ENCODE assay signal across 8 cellular contexts in the genomic region with DNA sequence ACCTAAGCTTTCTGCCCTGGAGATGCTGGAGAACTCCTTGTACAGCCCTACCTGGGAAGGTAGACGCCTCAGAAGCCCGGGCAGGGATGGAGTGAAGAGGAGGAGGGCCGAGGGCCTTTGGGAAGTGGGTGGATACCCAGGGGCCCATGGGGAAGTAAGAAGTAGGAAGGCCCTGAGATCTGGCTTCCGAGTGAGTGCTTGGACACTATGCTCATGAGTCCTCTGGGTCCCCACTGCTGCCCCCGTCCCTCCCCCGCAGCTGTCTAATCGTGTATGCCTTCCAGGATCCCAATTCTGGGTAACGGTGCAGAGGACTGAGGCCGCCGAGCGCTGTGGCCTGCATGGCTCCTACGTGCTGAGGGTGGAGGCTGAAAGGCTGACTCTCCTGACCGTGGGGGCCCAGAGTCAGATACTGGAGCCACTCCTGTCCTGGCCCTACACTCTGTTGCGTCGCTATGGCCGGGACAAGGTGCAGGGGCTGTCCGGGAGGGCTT. TPM values are rescaled to one million over a fixed set of nuclear protein-coding genes. Genes with fewer than 3 reads are reported as not detected.
DNase-seq lines count a peak whose midpoint lies in the region; ATAC-seq and TF ChIP-seq lines count a peak whose summit lies in the region.

No MANE protein-coding gene starts in this region.

- TF ChIP-seq CTCF in BJ (IDR thresholded peaks at IDR 0.05; ENCODE audit: insufficient read depth, low read depth, low read length) (no peak), Loucy (conservative IDR thresholded peaks at IDR 0.05; ENCODE audit: low read length) (no peak), endothelial cell (IDR thresholded peaks at IDR 0.05; ENCODE audit: unreplicated experiment) (no peak), nephron progenitor cell (IDR thresholded peaks at IDR 0.05) (no peak)

- H3K27me3 ChIP-seq in BJ (ENCODE audit: control insufficient read depth, insufficient read depth, low read length) (no peaks in the 10 kb centered on the region), Loucy (ENCODE audit: insufficient read depth, low read length, poor library complexity, severe bottlenecking) (no peaks in the 10 kb centered on the region), SJCRH30 (peaks cover 14% of the 10 kb centered on the region)

- peak overlapping the region; percentile 95 for H3K4me2 ChIP-seq in Loucy (ENCODE audit: low read depth, low read length, poor library complexity, severe bottlenecking)

- H3K27me3 Mint-ChIP-seq in endothelial cell (ENCODE audit: unreplicated experiment) (peaks cover 6% of the 10 kb centered on the region), nephron progenitor cell (ENCODE audit: low read depth, poor library complexity) (peaks cover 75% of the 10 kb centered on the region)

- no peaks in the 10 kb centered on the region for H3F3A ChIP-seq in Loucy (ENCODE audit: low read depth)

- H3K79me2 ChIP-seq in Loucy (ENCODE audit: insufficient read depth, low read length), result peaks cover 26% of the 10 kb centered on the region

- no peak overlapping the region for H2AFZ ChIP-seq in Loucy (ENCODE audit: low read length)

- H3K9me2 ChIP-seq in Loucy (replicated peaks; ENCODE audit: low read depth, low read length), result no peaks in the 10 kb centered on the region

- H3K36me3 Mint-ChIP-seq in endothelial cell (ENCODE audit: low read depth, unreplicated experiment), result peaks cover 11% of the 10 kb centered on the region
- peaks cover 10% of the 10 kb centered on the region for H3K36me3 Mint-ChIP-seq in nephron progenitor cell (ENCODE audit: low read depth)

- peak overlapping the region; percentile 97 for H3K9ac ChIP-seq in Loucy (ENCODE audit: low read depth, low read length, poor library complexity, severe bottlenecking)

- no peaks in the 10 kb centered on the region for H3K9me3 ChIP-seq in Loucy (ENCODE audit: insufficient read depth, low read depth, low read length)
- no peaks in the 10 kb centered on the region for H3K9me3 ChIP-seq in SJCRH30 (replicated peaks)

- ATAC-seq in GM19324 (IDR thresholded peaks at IDR 0.05; ENCODE audit: low FRiP score, unreplicated experiment), result no peak

- H3K9me3 Mint-ChIP-seq in endothelial cell (ENCODE audit: unreplicated experiment), result no peaks in the 10 kb centered on the region
- H3K9me3 Mint-ChIP-seq in nephron progenitor cell, result no peaks in the 10 kb centered on the region

- POLR2A ChIA-PET in BJ (lab: Charles Lee), result no interaction called here

- no peak overlapping the region for H3K27ac ChIP-seq in SJCRH30

- peaks cover 42% of the 10 kb centered on the region for H3K4me1 ChIP-seq in Loucy (ENCODE audit: insufficient read depth, low read length, poor library complexity, severe bottlenecking)
- H3K4me1 ChIP-seq in SJCRH30, result peaks cover 10% of the 10 kb centered on the region

- DNase-seq in BJ (ENCODE audit: low read depth) (no peak), endothelial cell (ENCODE audit: low spot score) (no peak), nephron progenitor cell (no peak), SJCRH30 (no peak), NCI-H1694 treated with DMSO at 0.1 percent for 48 hours (lab: John Stamatoyannopoulos, UW) (no peak)
- DNase-seq in activated effector memory CD4-positive, alpha-beta T cell treated with anti-CD3 and anti-CD28 coated beads, Interleukin-2, amount 50 U/mL, for 16 hours, result no peak

- H3K36me3 ChIP-seq in BJ (ENCODE audit: control insufficient read depth, insufficient read depth, low read length) (peaks cover 4% of the 10 kb centered on the region), Loucy (ENCODE audit: insufficient read depth, low read length) (no peaks in the 10 kb centered on the region), SJCRH30 (no peaks in the 10 kb centered on the region)

- H3K4me3 Mint-ChIP-seq in endothelial cell (ENCODE audit: unreplicated experiment) (peak overlapping the region; percentile 95), nephron progenitor cell (peak overlapping the region; percentile 91)

- H3K27ac Mint-ChIP-seq in endothelial cell (ENCODE audit: unreplicated experiment) (no peak overlapping the region), nephron progenitor cell (no peak overlapping the region)

- CTCF ChIA-PET in BJ (lab: Yijun Ruan, JAX), result interaction anchor here (0.5 to 1.7 kb wide), 3 partner anchors 10 to 19 kb away, joined by 3 to 4 read pairs (median 3); no protein-coding TSS in a partner anchor

- H3K4me1 Mint-ChIP-seq in endothelial cell (ENCODE audit: unreplicated experiment), result peaks cover 33% of the 10 kb centered on the region
- peaks cover 41% of the 10 kb centered on the region for H3K4me1 Mint-ChIP-seq in nephron progenitor cell

- H4K20me1 ChIP-seq in Loucy (ENCODE audit: insufficient read depth, low read length, poor library complexity, severe bottlenecking), result peaks cover 9% of the 10 kb centered on the region

- H3K4me3 ChIP-seq in BJ (ENCODE audit: low read depth, low read length) (peak overlapping the region; percentile 54), Loucy (ENCODE audit: low read length, poor library complexity, severe bottlenecking) (peak overlapping the region; percentile 100), SJCRH30 (no peak overlapping the region)

RNA-seq across cellular contexts. Expression of gene DOK1, which starts 1.1 kb away (rescaled TPM):
- polyA plus RNA-seq in BJ (2011; rRNA removed), result 19.8 and 28.7 TPM in 2 replicates
- 18.5 and 29.9 TPM in 2 replicates for polyA minus RNA-seq in BJ (2011; rRNA and poly(A)+ RNA removed)
- total RNA-seq in endothelial cell (ENCODE audit: unreplicated experiment), result 27.8 TPM
- total RNA-seq in SJCRH30 (2014; rRNA removed; shearing (Covaris generic)), result 1.7 and 4.4 TPM in 2 replicates

RNA-seq across cellular contexts. Expression of gene LOXL3, which starts 1.9 kb away (rescaled TPM):
- polyA plus RNA-seq in BJ (2011; rRNA removed), result 95.8 and 130 TPM in 2 replicates
- 70.1 and 140 TPM in 2 replicates for polyA minus RNA-seq in BJ (2011; rRNA and poly(A)+ RNA removed)
- total RNA-seq in endothelial cell (ENCODE audit: unreplicated experiment), result 10.0 TPM
- total RNA-seq in SJCRH30 (2014; rRNA removed; shearing (Covaris generic)), result 16.8 and 19.0 TPM in 2 replicates

RNA-seq across cellular contexts. Expression of gene HTRA2, which starts 25.9 kb away (rescaled TPM):
- 26.0 and 36.1 TPM in 2 replicates for polyA plus RNA-seq in BJ (2011; rRNA removed)
- 19.0 and 32.7 TPM in 2 replicates for polyA minus RNA-seq in BJ (2011; rRNA and poly(A)+ RNA removed)
- 44.3 TPM for total RNA-seq in endothelial cell (ENCODE audit: unreplicated experiment)
- total RNA-seq in SJCRH30 (2014; rRNA removed; shearing (Covaris generic)), result 42.6 and 46.3 TPM in 2 replicates

RNA-seq across cellular contexts. Expression of gene AUP1, which starts 26.2 kb away (rescaled TPM):
- 79.5 and 104 TPM in 2 replicates for polyA plus RNA-seq in BJ (2011; rRNA removed)
- polyA minus RNA-seq in BJ (2011; rRNA and poly(A)+ RNA removed), result 57.6 and 71.8 TPM in 2 replicates
- 117 TPM for total RNA-seq in endothelial cell (ENCODE audit: unreplicated experiment)
- 125 and 132 TPM in 2 replicates for total RNA-seq in SJCRH30 (2014; rRNA removed; shearing (Covaris generic))

RNA-seq across cellular contexts. Expression of gene DQX1, which starts 29.6 kb away (rescaled TPM):
- 0.12 TPM in 1 of 2 replicates, not detected in the other for polyA plus RNA-seq in BJ (2011; rRNA removed)
- polyA minus RNA-seq in BJ (2011; rRNA and poly(A)+ RNA removed), result not detected in 2 replicates
- 3.5 TPM for total RNA-seq in endothelial cell (ENCODE audit: unreplicated experiment)
- 0.30 and 0.61 TPM in 2 replicates for total RNA-seq in SJCRH30 (2014; rRNA removed; shearing (Covaris generic))
